9 cellular contexts compared by ENCODE assay signal in the genomic region with DNA sequence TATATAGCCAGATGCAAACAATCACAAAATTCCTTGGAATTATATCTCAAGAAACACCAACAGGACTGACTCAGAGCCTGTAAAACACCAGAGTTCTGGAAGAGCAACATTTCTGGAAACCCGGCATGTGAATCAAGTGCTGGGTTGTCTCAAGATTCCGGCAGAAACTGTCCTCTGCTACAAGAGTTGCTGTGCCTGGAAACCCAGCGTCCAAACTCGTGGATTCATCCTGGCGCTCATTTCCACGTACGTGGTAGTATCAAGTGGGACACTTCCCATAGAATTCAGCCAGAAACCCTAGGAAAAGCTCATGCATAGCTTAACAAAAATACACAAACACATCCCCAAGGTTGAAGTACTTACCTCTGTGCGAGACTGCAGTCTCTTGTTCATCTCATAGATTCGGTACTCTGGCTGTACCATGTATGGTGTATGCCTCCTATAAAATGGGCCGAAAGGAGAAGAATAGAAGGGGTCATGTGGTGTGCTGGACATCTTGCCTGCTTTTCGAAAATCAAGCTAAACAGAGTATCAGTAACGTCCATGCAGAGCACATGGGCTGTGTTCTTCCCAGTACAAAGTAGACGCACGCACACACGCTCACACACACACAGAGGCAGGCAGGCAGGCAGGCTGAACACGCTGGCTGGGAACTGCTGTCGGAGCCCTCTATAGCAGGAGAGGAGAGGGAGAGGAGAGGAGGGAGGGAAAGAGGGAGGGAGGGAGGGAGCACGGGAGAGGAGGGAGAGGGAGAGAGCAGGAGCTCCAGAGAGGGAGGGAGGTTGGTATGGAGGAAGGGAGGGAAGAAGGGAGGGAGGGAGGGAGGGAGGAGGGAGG. TPM values are rescaled to one million over a fixed set of nuclear protein-coding genes. Genes with fewer than 3 reads are reported as not detected.
DNase-seq lines count a peak whose midpoint lies in the region; ATAC-seq, FAIRE-seq and TF ChIP-seq lines count a peak whose summit lies in the region.
"Had no signal": no experiment of that assay in that cellular context is flagged by ENCODE, and none has a peak within 500 bp of the region (broad histone marks: within the 10 kb centered on the region; RNA-seq: fewer than 3 reads in every experiment).

A gene (minus strand): TSS at position 655 of the 837 bp plus-strand sequence.

- ATAC-seq in GM18502 (IDR thresholded peaks at IDR 0.05; ENCODE audit: poor library complexity, unreplicated experiment) = no peak

- peaks cover 4% of the 10 kb centered on the region for H3K4me1 Mint-ChIP-seq in activated T-helper 2 cell treated with anti-CD3 and anti-CD28 coated beads, Interferon-gamma antibody, Interleukin-2, Interleukin-4, amounts not matched to agents 10 μg/mL and 5 μg/mL and 100 μg/mL, durations not matched to agents 14 hours and 24 hours and 36 hours (ENCODE audit: low read depth)

- TF ChIP-seq POLR2A in H54 (IDR thresholded peaks at IDR 0.05; ENCODE audit: low read depth, low read length) = no peak

- no peaks in the 10 kb centered on the region for H3K9me3 ChIP-seq in cardiac muscle cell (ENCODE audit: low read depth)

- H3K4me3 ChIP-seq in AG10803 (ENCODE audit: low read length) (peak within 1 kb of the TSS; percentile 77), cardiac muscle cell (peak within 1 kb of the TSS; percentile 35)

- POLR2A ChIA-PET in GM10248 (lab: Yijun Ruan, JAX) = no interaction called here

- peaks cover 20% of the 10 kb centered on the region for H3K4me1 ChIP-seq in cardiac muscle cell (ENCODE audit: low read depth)

- intact Hi-C loops in activated T-helper 2 cell treated with anti-CD3 and anti-CD28 coated beads, Interferon-gamma antibody, Interleukin-2, Interleukin-4, amounts not matched to agents 10 μg/mL and 5 μg/mL and 100 μg/mL, durations not matched to agents 14 hours and 24 hours and 36 hours (cut with micrococcal nuclease) = no loop called here

- H3K27me3 Mint-ChIP-seq in activated T-helper 2 cell treated with anti-CD3 and anti-CD28 coated beads, Interferon-gamma antibody, Interleukin-2, Interleukin-4, amounts not matched to agents 10 μg/mL and 5 μg/mL and 100 μg/mL, durations not matched to agents 14 hours and 24 hours and 36 hours (ENCODE audit: low read depth) = peaks cover 19% of the 10 kb centered on the region

- no peaks in the 10 kb centered on the region for H3K9me3 Mint-ChIP-seq in activated T-helper 2 cell treated with anti-CD3 and anti-CD28 coated beads, Interferon-gamma antibody, Interleukin-2, Interleukin-4, amounts not matched to agents 10 μg/mL and 5 μg/mL and 100 μg/mL, durations not matched to agents 14 hours and 24 hours and 36 hours

- FAIRE-seq in H54 (lab: Jason Lieb, UNC) = no peak

- no peak for TF ChIP-seq CTCF in AG10803 (conservative IDR thresholded peaks at IDR 0.05; ENCODE audit: low read length)
- TF ChIP-seq CTCF in cardiac muscle cell (IDR thresholded peaks at IDR 0.05; ENCODE audit: low read depth, low read length) = no peak
- TF ChIP-seq CTCF in GM10248 (IDR thresholded peaks at IDR 0.05; ENCODE audit: control extremely low read depth, extremely low read depth, low read depth, missing control alignments) = no peak

- DNase-seq in AG10803 (ENCODE audit: low read depth) = peak; percentile 91
- DNase-seq in activated T-helper 2 cell treated with anti-CD3 and anti-CD28 coated beads, Interferon-gamma antibody, Interleukin-2, Interleukin-4, amounts not matched to agents 10 μg/mL and 5 μg/mL and 100 μg/mL, durations not matched to agents 14 hours and 24 hours and 36 hours (ENCODE audit: low spot score) = no peak
- DNase-seq in cardiac muscle cell (ENCODE audit: low read depth in 1 of 2, low spot score in 1 of 2) = peak; percentile 83 to 91
- peak; percentile 77 for DNase-seq in occipital lobe (lab: John Stamatoyannopoulos, UW)
- DNase-seq in D341Med (ENCODE audit: low spot score) = no peak
- no peak for DNase-seq in H54 (ENCODE audit: insufficient read length, low spot score)
- no peak for DNase-seq in GM10248 (ENCODE audit: extremely low spot score)

- no peak within 1 kb of the TSS for H3K27ac Mint-ChIP-seq in activated T-helper 2 cell treated with anti-CD3 and anti-CD28 coated beads, Interferon-gamma antibody, Interleukin-2, Interleukin-4, amounts not matched to agents 10 μg/mL and 5 μg/mL and 100 μg/mL, durations not matched to agents 14 hours and 24 hours and 36 hours

- peak within 1 kb of the TSS; percentile 11 for H3K4me3 Mint-ChIP-seq in activated T-helper 2 cell treated with anti-CD3 and anti-CD28 coated beads, Interferon-gamma antibody, Interleukin-2, Interleukin-4, amounts not matched to agents 10 μg/mL and 5 μg/mL and 100 μg/mL, durations not matched to agents 14 hours and 24 hours and 36 hours (ENCODE audit: low read depth)

- H3K27me3 ChIP-seq in cardiac muscle cell = no peaks in the 10 kb centered on the region

- CTCF ChIA-PET in GM10248 (lab: Yijun Ruan, JAX) = no interaction called here

- no peaks in the 10 kb centered on the region for H3K36me3 Mint-ChIP-seq in activated T-helper 2 cell treated with anti-CD3 and anti-CD28 coated beads, Interferon-gamma antibody, Interleukin-2, Interleukin-4, amounts not matched to agents 10 μg/mL and 5 μg/mL and 100 μg/mL, durations not matched to agents 14 hours and 24 hours and 36 hours (ENCODE audit: low read depth)

- no peaks in the 10 kb centered on the region for H3K36me3 ChIP-seq in cardiac muscle cell

- H3K27ac ChIP-seq in cardiac muscle cell = peak within 1 kb of the TSS; percentile 50
- H3K27ac ChIP-seq: VCaP had no signal

RNA-seq across cellular contexts. Expression of the gene that starts here (rescaled TPM):
- total RNA-seq in activated T-helper 2 cell treated with anti-CD3 and anti-CD28 coated beads, Interferon-gamma antibody, Interleukin-2, Interleukin-4, amounts not matched to agents 10 μg/mL and 5 μg/mL and 100 μg/mL, durations not matched to agents 14 hours and 24 hours and 36 hours = not detected in 2 replicates
- total RNA-seq in cardiac muscle cell (7.4 and 12.4 TPM in 2 replicates), occipital lobe (146 TPM)
- 10.4 and 13.9 TPM in 2 replicates for polyA plus RNA-seq in cardiac muscle cell

Comparison
In these comparisons a context has a peak if more than half of its experiments do, and no peak if none do; other contexts are left out.
1. DNase-seq: peak in AG10803 (single experiment), cardiac muscle cell (2 of 2) and occipital lobe (single experiment); none in activated T-helper 2 cell treated with anti-CD3 and anti-CD28 coated beads, Interferon-gamma antibody, Interleukin-2, Interleukin-4, amounts not matched to agents 10 μg/mL and 5 μg/mL and 100 μg/mL, durations not matched to agents 14 hours and 24 hours and 36 hours (single experiment), D341Med (single experiment), H54 (single experiment) and GM10248 (single experiment).